19 cellular contexts compared by ENCODE assay signal in the genomic region with DNA sequence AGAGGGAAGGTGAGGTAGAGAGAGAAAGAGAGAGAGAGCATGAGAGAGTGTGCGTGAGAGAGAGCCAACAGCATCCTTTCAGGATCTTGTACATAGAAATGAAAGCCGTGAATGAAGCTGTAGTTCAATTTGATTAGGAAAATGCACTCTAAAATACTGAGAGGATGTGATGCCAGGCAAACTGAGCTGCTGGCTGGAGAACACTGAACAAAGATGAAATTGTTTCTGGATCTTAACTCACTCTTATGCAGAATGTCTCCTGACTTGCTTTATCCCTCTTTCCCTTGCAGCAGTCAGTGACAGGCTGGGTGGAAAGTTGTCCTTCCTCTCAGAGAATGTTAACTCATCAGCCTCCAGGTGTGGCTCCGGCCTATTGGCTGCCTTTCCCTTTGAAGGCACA. TPM values are rescaled to one million over a fixed set of nuclear protein-coding genes. Genes with fewer than 3 reads are reported as not detected.
DNase-seq lines count a peak whose midpoint lies in the region; ATAC-seq, FAIRE-seq and TF ChIP-seq lines count a peak whose summit lies in the region.
"Had no signal": no experiment of that assay in that cellular context is flagged by ENCODE, and none has a peak within 500 bp of the region (broad histone marks: within the 10 kb centered on the region; RNA-seq: fewer than 3 reads in every experiment).

No MANE protein-coding gene starts in this region.

- H3K4me1 Mint-ChIP-seq in nephron progenitor cell: peaks cover 87% of the 10 kb centered on the region
- H3K4me1 Mint-ChIP-seq: B cell; CD4-positive, CD25-positive, alpha-beta regulatory T cell had no signal

- in situ Hi-C loops in SK-MEL-5 (cut with HindIII; ENCODE audit: low pct_unique_long_range_greater_than_20kb, low sequenced_read_pairs): no loop called here

- peak; percentile 30 for DNase-seq in SK-MEL-5 (ENCODE audit: low read depth, low spot score)
- peak; percentile 32 for DNase-seq in epidermal melanocyte (ENCODE audit: insufficient read length, low spot score)
- no peak for DNase-seq in nephron progenitor cell
- DNase-seq in RCC 7860 (ENCODE audit: low spot score): no peak
- DNase-seq in activated CD8-positive, alpha-beta memory T cell treated with anti-CD3 and anti-CD28 coated beads, Interleukin-2, amount 50 U/mL, for 48 hours: no peak
- DNase-seq: Caco-2; CD4-positive, CD25-positive, alpha-beta regulatory T cell; CD8-positive, alpha-beta T cell; DMS153; DND-41; GM23248; H7; HCEC 1CT had no signal

- peaks cover 3% of the 10 kb centered on the region for H3K9me3 Mint-ChIP-seq in nephron progenitor cell

- no peak overlapping the region for H3K4me3 Mint-ChIP-seq in nephron progenitor cell
- H3K4me3 Mint-ChIP-seq: B cell; CD4-positive, CD25-positive, alpha-beta regulatory T cell; CD8-positive, alpha-beta T cell had no signal

- TF ChIP-seq CTCF in nephron progenitor cell (IDR thresholded peaks at IDR 0.05): no peak

- H3K27ac Mint-ChIP-seq in nephron progenitor cell: peak overlapping the region; percentile 21
- H3K27ac Mint-ChIP-seq: B cell; CD4-positive, CD25-positive, alpha-beta regulatory T cell; CD8-positive, alpha-beta T cell had no signal

- H3K36me3 Mint-ChIP-seq in nephron progenitor cell (ENCODE audit: low read depth): peaks cover 59% of the 10 kb centered on the region
- H3K36me3 Mint-ChIP-seq: CD4-positive, CD25-positive, alpha-beta regulatory T cell; CD8-positive, alpha-beta T cell had no signal

- FAIRE-seq in RCC 7860 (lab: Jason Lieb, UNC): no peak
- FAIRE-seq: G401.6, GM12892, GM19239, H1 had no signal

- no peaks in the 10 kb centered on the region for H3K27me3 Mint-ChIP-seq in nephron progenitor cell (ENCODE audit: low read depth, poor library complexity)

- ATAC-seq in HG02884 (IDR thresholded peaks at IDR 0.05; ENCODE audit: unreplicated experiment): no peak
- ATAC-seq: CD8-positive, alpha-beta T cell had no signal

RNA-seq across cellular contexts. Expression of gene LYPD1, which starts 10.7 kb away (rescaled TPM):
- 28.8 and 31.4 TPM in 2 replicates for total RNA-seq in SK-MEL-5 (2014; rRNA removed; shearing (Covaris generic))
- 28.7 and 33.9 TPM in 2 replicates for polyA plus RNA-seq in SK-MEL-5 (2015; cell fraction: cytosol; rRNA removed)
- 3.2 and 5.7 TPM in 2 replicates for polyA plus RNA-seq in SK-MEL-5 (2015; cell fraction: nucleus; rRNA removed)
- total RNA-seq: B cell; CD4-positive, CD25-positive, alpha-beta regulatory T cell; CD8-positive, alpha-beta T cell had no signal
- polyA plus RNA-seq: CD4-positive, CD25-positive, alpha-beta regulatory T cell had no signal

Comparison
In these comparisons a context has a peak if more than half of its experiments do, and no peak if none do; other contexts are left out.
1. DNase-seq: peak in SK-MEL-5 (single experiment) and epidermal melanocyte (single experiment); none in nephron progenitor cell (single experiment), RCC 7860 (single experiment) and activated CD8-positive, alpha-beta memory T cell treated with anti-CD3 and anti-CD28 coated beads, Interleukin-2, amount 50 U/mL, for 48 hours (single experiment).